ENCODE assay signal across 8 cellular contexts in the genomic region with DNA sequence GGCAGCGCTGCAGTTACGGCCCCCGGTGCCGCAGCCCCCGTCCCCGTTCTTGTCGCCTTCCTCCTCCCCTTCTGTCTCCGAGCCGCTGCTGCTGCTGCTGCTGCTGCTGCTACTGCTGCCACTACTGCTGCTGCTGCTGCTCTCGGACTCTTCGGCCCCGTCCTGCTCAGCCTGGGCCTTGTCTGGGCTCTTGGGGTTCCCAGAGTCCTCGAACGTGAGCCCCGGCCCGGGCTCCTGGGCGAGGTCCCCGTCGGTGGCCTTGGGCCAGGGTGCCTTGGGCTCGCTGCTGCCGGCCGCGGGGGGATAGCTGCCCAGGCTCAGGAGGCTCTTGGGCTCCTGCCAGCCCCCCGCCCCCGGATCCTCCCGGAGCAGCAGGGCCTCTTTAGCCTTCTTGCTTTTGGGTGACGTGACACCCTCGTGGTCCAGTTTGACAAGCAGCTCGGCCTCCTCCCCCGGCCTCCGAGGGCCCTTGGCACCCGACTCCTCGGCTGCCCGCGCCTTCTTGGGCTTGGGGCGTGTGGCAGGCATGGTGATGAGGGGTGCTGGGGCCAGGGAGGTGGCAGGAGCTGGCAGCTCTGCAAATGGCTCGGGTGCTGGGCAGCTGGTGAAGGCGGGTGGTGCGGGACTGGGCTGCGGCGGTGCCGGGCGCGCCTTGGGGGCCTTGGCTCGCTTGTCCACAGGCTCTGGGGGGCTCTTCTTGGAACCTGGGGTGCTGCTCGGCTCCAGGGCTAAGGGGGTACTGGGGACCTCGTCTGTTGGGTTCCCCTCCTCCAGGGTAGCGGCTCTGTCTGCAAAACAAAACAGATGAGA. TPM values are rescaled to one million over a fixed set of nuclear protein-coding genes. Genes with fewer than 3 reads are reported as not detected.
DNase-seq lines count a peak whose midpoint lies in the region; ATAC-seq, FAIRE-seq and TF ChIP-seq lines count a peak whose summit lies in the region.
"Not testable (repeated sequence)": the region's sequence is repeated elsewhere in the genome, so short reads cannot be mapped to it uniquely, and the experiment has no call there.

No MANE protein-coding gene starts in this region.

- not testable (repeated sequence) for H3K4me1 ChIP-seq in GM23338 (ENCODE audit: insufficient read depth); HEK293 (ENCODE audit: control insufficient read depth, insufficient read depth, low read length); Panc1 (ENCODE audit: control insufficient read depth, insufficient read depth, low read length); mammary epithelial cell (ENCODE audit: insufficient read depth, low read length); endothelial cell of umbilical vein (ENCODE audit: control insufficient read depth, extremely low read depth, insufficient read depth, low read length); uterus

- CTCF ChIA-PET in HEK293 (lab: Yijun Ruan, JAX), result interaction anchor here (0.6 to 0.7 kb wide), 2 partner anchors 53 to 54 kb away, joined by 3 read pairs; no protein-coding TSS in a partner anchor
- CTCF ChIA-PET in Panc1 (lab: Charles Lee); mammary epithelial cell (lab: Charles Lee; ENCODE audit: low non-redundant PET); endothelial cell of umbilical vein (lab: Charles Lee): not testable (repeated sequence)

- DNase-seq in GM23338 (ENCODE audit: low spot score); Panc1 (ENCODE audit: low read depth, low spot score); mammary epithelial cell; endothelial cell of umbilical vein (ENCODE audit: low read depth, low spot score); left colon; sciatic nerve (ENCODE audit: low spot score): not testable (repeated sequence)
- DNase-seq in uterus, result peak; percentile 55 to 61

- not testable (repeated sequence) for H3F3A ChIP-seq in GM23338 (replicated peaks; ENCODE audit: low read depth)

- not testable (repeated sequence) for H3K27ac ChIP-seq in GM23338 (ENCODE audit: low read depth); HEK293 (ENCODE audit: extremely low read depth, low read depth, low read length); Panc1 (ENCODE audit: low read length); mammary epithelial cell (ENCODE audit: insufficient read depth, low read depth, low read length); endothelial cell of umbilical vein (ENCODE audit: insufficient read depth, low read depth, low read length)
- H3K27ac ChIP-seq in uterus, result peak overlapping the region; percentile 68 to 71

- POLR2A ChIA-PET in HEK293 (lab: Yijun Ruan, JAX); Panc1 (lab: Charles Lee); endothelial cell of umbilical vein (lab: Charles Lee): not testable (repeated sequence)

- not testable (repeated sequence) for H4K20me1 ChIP-seq in GM23338 (replicated peaks; ENCODE audit: insufficient read depth); mammary epithelial cell (ENCODE audit: insufficient read depth, low read length); endothelial cell of umbilical vein (replicated peaks; ENCODE audit: control insufficient read depth, extremely low read depth, insufficient read depth, low read length)

- not testable (repeated sequence) for H3K9me1 ChIP-seq in endothelial cell of umbilical vein (replicated peaks; ENCODE audit: control insufficient read depth, extremely low read depth, insufficient read depth, low read length)

- H3K4me3 Mint-ChIP-seq in GM23338, result not testable (repeated sequence)

- not testable (repeated sequence) for H3K9me2 ChIP-seq in GM23338 (ENCODE audit: insufficient read depth)

- not testable (repeated sequence) for H3K36me3 Mint-ChIP-seq in GM23338 (ENCODE audit: low read depth)

- H3K9me3 ChIP-seq in HEK293 (ENCODE audit: control insufficient read depth, insufficient read depth, low read depth, low read length); Panc1 (ENCODE audit: control insufficient read depth, insufficient read depth, low read depth, low read length); mammary epithelial cell (replicated peaks; ENCODE audit: insufficient read depth, low read length); endothelial cell of umbilical vein (replicated peaks; ENCODE audit: control insufficient read depth, insufficient read depth, low read length); uterus: not testable (repeated sequence)

- TF ChIP-seq POLR2A in endothelial cell of umbilical vein (IDR thresholded peaks at IDR 0.05; ENCODE audit: low read depth, low read length); uterus (IDR thresholded peaks at IDR 0.05): not testable (repeated sequence)

- ATAC-seq in GM23338 (peak; percentile 12; the same call in 1 of the 3 replicates), left colon (peak; percentile 9), sciatic nerve (peak; percentile 20)
- not testable (repeated sequence) for ATAC-seq in Panc1

- H3K4me2 ChIP-seq in GM23338; mammary epithelial cell (ENCODE audit: insufficient read depth, low read depth, low read length); endothelial cell of umbilical vein (ENCODE audit: insufficient read depth, low read length): not testable (repeated sequence)

- TF ChIP-seq CTCF in GM23338 (conservative IDR thresholded peaks at IDR 0.05; ENCODE audit: low read depth in 2 of 2); HEK293 (tag by site-specific recombination; IDR thresholded peaks at IDR 0.05); Panc1 (IDR thresholded peaks at IDR 0.05); mammary epithelial cell (conservative IDR thresholded peaks at IDR 0.05 in 1 of 2, IDR thresholded peaks at IDR 0.05 in 1 of 2; ENCODE audit: extremely low read depth in 1 of 2, insufficient read depth in 1 of 2, low read depth in 1 of 2, low read length in 2 of 2); endothelial cell of umbilical vein (IDR thresholded peaks at IDR 0.05; ENCODE audit: extremely low read depth in 1 of 2, insufficient read depth in 1 of 2, low read depth in 1 of 2, low read length in 2 of 2); uterus (IDR thresholded peaks at IDR 0.05): not testable (repeated sequence)

- not testable (repeated sequence) for H3K4me1 Mint-ChIP-seq in GM23338

- BruUV-seq in Panc1 (replicated peaks; lab: Mats Ljungman, UMichigan), result TSS peak; percentile 40
- TSS peak; percentile 76 for BruUV-seq in mammary epithelial cell (replicated peaks; lab: Mats Ljungman, UMichigan)
- TSS peak; percentile 63 for BruUV-seq in endothelial cell of umbilical vein (replicated peaks; lab: Mats Ljungman, UMichigan)

- in situ Hi-C loops in Panc1 (cut with HindIII; ENCODE audit: low pct_unique_long_range_greater_than_20kb, low sequenced_read_pairs); mammary epithelial cell (cut with MboI; ENCODE audit: low sequenced_read_pairs in 2 of 2): not testable (repeated sequence)

- not testable (repeated sequence) for H2AFZ ChIP-seq in GM23338; mammary epithelial cell (ENCODE audit: low read depth, low read length); endothelial cell of umbilical vein (ENCODE audit: low read depth, low read length)

- WGBS in mammary epithelial cell (ENCODE audit: low coverage, missing lambda C conversion rate), result 81% methylated on average over 16 of the region's 48 CpGs

- H3K27me3 Mint-ChIP-seq in GM23338 (ENCODE audit: insufficient read depth, low read depth, poor library complexity), result not testable (repeated sequence)

- dilution Hi-C loops in mammary epithelial cell (cut with HindIII; ENCODE audit: low sequenced_read_pairs), result loop anchor here (5.0 kb wide), 1 partner anchor 39 kb away; no protein-coding TSS in a partner anchor
- dilution Hi-C loops in endothelial cell of umbilical vein (cut with MboI; ENCODE audit: extremely low pct_ligation_motif_present, low sequenced_read_pairs), result not testable (repeated sequence)

- H3K27me3 ChIP-seq in GM23338 (ENCODE audit: insufficient read depth); Panc1 (ENCODE audit: control insufficient read depth, insufficient read depth, low read length); mammary epithelial cell (ENCODE audit: insufficient read depth, low read length); endothelial cell of umbilical vein (ENCODE audit: control insufficient read depth in 2 of 2, insufficient read depth in 2 of 2, low read length in 2 of 2); uterus: not testable (repeated sequence)

- H3K9me3 Mint-ChIP-seq in GM23338, result not testable (repeated sequence)

- not testable (repeated sequence) for H3K9ac ChIP-seq in mammary epithelial cell (ENCODE audit: insufficient read depth, low read length); endothelial cell of umbilical vein (replicated peaks; ENCODE audit: extremely low read depth, insufficient read depth, low read length)

- FAIRE-seq in endothelial cell of umbilical vein (lab: Jason Lieb, UNC), result not testable (repeated sequence)

- intact Hi-C loops in Panc1 (cut with micrococcal nuclease; ENCODE audit: unreplicated experiment); mammary epithelial cell (cut with micrococcal nuclease); endothelial cell of umbilical vein (cut with micrococcal nuclease); left colon (cut with DNase I, micrococcal nuclease); sciatic nerve (cut with DNase I); uterus (cut with DNase I; ENCODE audit: low total_unique reads): not testable (repeated sequence)

- H3K4me3 ChIP-seq in GM23338; HEK293 (ENCODE audit: low read depth, low read length); Panc1 (ENCODE audit: low read depth in 2 of 2, low read length in 2 of 2); mammary epithelial cell (replicated peaks in 1 of 3; ENCODE audit: insufficient read depth in 1 of 3, low read depth in 2 of 3, low read length in 3 of 3); endothelial cell of umbilical vein (replicated peaks in 1 of 3; ENCODE audit: insufficient read depth in 1 of 3, low read depth in 1 of 3, low read length in 3 of 3); uterus: not testable (repeated sequence)

- H3K27ac Mint-ChIP-seq in GM23338, result not testable (repeated sequence)

- not testable (repeated sequence) for H3K36me3 ChIP-seq in GM23338 (ENCODE audit: insufficient read depth); Panc1 (ENCODE audit: control insufficient read depth, insufficient read depth, low read length); mammary epithelial cell (ENCODE audit: insufficient read depth, low read length); uterus
- H3K36me3 ChIP-seq in HEK293 (ENCODE audit: control insufficient read depth in 2 of 2, insufficient read depth in 1 of 2, low read length in 2 of 2) (peaks cover 0 to 16% of the 10 kb centered on the region in 2 experiments; a peak in 2 of 3 replicates), endothelial cell of umbilical vein (ENCODE audit: control insufficient read depth in 2 of 2, extremely low read depth in 1 of 2, insufficient read depth in 2 of 2, low read length in 2 of 2) (peaks cover 0 to 35% of the 10 kb centered on the region in 2 experiments)

- not testable (repeated sequence) for H3K79me2 ChIP-seq in GM23338 (replicated peaks; ENCODE audit: insufficient read depth); mammary epithelial cell (ENCODE audit: insufficient read depth, low read length); endothelial cell of umbilical vein (ENCODE audit: control insufficient read depth, insufficient read depth, low read length)

RNA-seq across cellular contexts. Expression of a gene that starts 30.5 kb away (rescaled TPM):
- total RNA-seq in GM23338 (2014; rRNA removed; shearing (Covaris generic)), result 8.1 and 8.8 TPM in 2 replicates
- polyA plus RNA-seq in GM23338 (2016; fragmentation: Nextera tagmentation; extraction: Ambion mirVana) (4.8 and 6.4 TPM in 2 replicates), mammary epithelial cell (0.59 TPM), endothelial cell of umbilical vein (7.7 and 10.8 TPM in 2 replicates)
- total RNA-seq in Panc1 (2021; ENCODE audit: unreplicated experiment) (38.9 TPM), mammary epithelial cell (1 to 10 TPM; 4.7 to 4.8 TPM), endothelial cell of umbilical vein (5.2 and 6.4 TPM in 2 replicates), left colon (10 to 100 TPM in 1 of 2 donors, 1 to 10 TPM in 1; 3.2 to 23.4 TPM), sciatic nerve (8.8 TPM), uterus (1 to 10 TPM in 2 of 4 donors, not detected in 2; 1.8 to 5.0 TPM)
- polyA plus RNA-seq in Panc1 (2012; ENCODE audit: insufficient read length), result 83.6 TPM
- polyA minus RNA-seq in mammary epithelial cell (not detected), endothelial cell of umbilical vein (12.0 and 15.8 TPM in 2 replicates)
- 2.6 and 4.5 TPM in 2 replicates for polyA plus RNA-seq in endothelial cell of umbilical vein (2011; cell fraction: cytosol; rRNA removed)
- 5.8 and 8.2 TPM in 2 replicates for polyA plus RNA-seq in endothelial cell of umbilical vein (2011; cell fraction: nucleus; rRNA removed)
- polyA plus RNA-seq in endothelial cell of umbilical vein (2012), result 2.5 and 5.8 TPM in 2 replicates
- not detected for polyA minus RNA-seq in endothelial cell of umbilical vein (2011; cell fraction: cytosol; rRNA and poly(A)+ RNA removed)
- polyA minus RNA-seq in endothelial cell of umbilical vein (2011; cell fraction: nucleus; rRNA and poly(A)+ RNA removed), result 2.6 and 5.0 TPM in 2 replicates
